ENCODE assay signal across 28 cellular contexts in genomic region chr5:169150108-169150507, GRCh38.
"Had no signal": no experiment of that assay in that cellular context is flagged by ENCODE, and none has a peak within 500 bp of the region (broad histone marks: within the 10 kb centered on the region; RNA-seq: fewer than 3 reads in every experiment).

No MANE protein-coding gene starts in this region.

- H3K9me3 ChIP-seq: esophagus squamous epithelium, gastroesophageal sphincter, heart right ventricle had no signal

- H3K27ac ChIP-seq: brain microvascular endothelial cell, epithelial cell of prostate, esophagus squamous epithelium, gastroesophageal sphincter, heart right ventricle, WERI-Rb-1 had no signal

- H3K4me3 Mint-ChIP-seq: activated B cell treated with CpG ODN at 0.5 μM for 24 hours; activated CD8-positive, alpha-beta T cell treated with anti-CD3 and anti-CD28 coated beads for 36 hours; activated naive CD8-positive, alpha-beta T cell; activated T-cell treated with anti-CD3 and anti-CD28 coated beads, Interleukin-2, amount 50 U/mL, for 4 hours; activated T-helper 17 cell treated with anti-CD3 and anti-CD28 coated beads, Interleukin-2, amount 50 U/mL, for 72 hours; central memory CD8-positive, alpha-beta T cell; T-helper 1 cell treated with Interleukin-12 subunit alpha and Interleukin-12 subunit beta and Interleukin-4 antibody, amounts not matched to agents 30 μg/mL and 1 μg/mL, for 36 hours had no signal

- H3K27me3 ChIP-seq: brain microvascular endothelial cell, esophagus squamous epithelium, gastroesophageal sphincter, heart right ventricle had no signal

- H3K36me3 ChIP-seq: brain microvascular endothelial cell, esophagus squamous epithelium, gastroesophageal sphincter, heart right ventricle, WERI-Rb-1 had no signal

- H3K27ac Mint-ChIP-seq: activated B cell treated with CpG ODN at 0.5 μM for 24 hours; activated CD8-positive, alpha-beta T cell treated with anti-CD3 and anti-CD28 coated beads for 36 hours; activated naive CD8-positive, alpha-beta T cell; activated T-helper 17 cell treated with anti-CD3 and anti-CD28 coated beads, Interleukin-2, amount 50 U/mL, for 72 hours; T-helper 1 cell treated with Interleukin-12 subunit alpha and Interleukin-12 subunit beta and Interleukin-4 antibody, amounts not matched to agents 30 μg/mL and 1 μg/mL, for 36 hours had no signal

- H3K4me3 ChIP-seq: esophagus squamous epithelium, gastroesophageal sphincter, heart right ventricle had no signal

- DNase-seq: activated B cell treated with CpG ODN at 0.5 μM for 24 hours; activated CD4-positive, alpha-beta T cell treated with anti-CD3 and anti-CD28 coated beads for 48 hours; activated CD4-positive, alpha-beta T cell treated with anti-CD3 and anti-CD28 coated beads, Interleukin-2, amount 50 U/mL, for 1 hour; activated CD4-positive, alpha-beta T cell treated with anti-CD3 and anti-CD28 coated beads, Interleukin-2, amount 50 U/mL, for 48 hours; activated CD8-positive, alpha-beta memory T cell treated with anti-CD3 and anti-CD28 coated beads for 24 hours; activated CD8-positive, alpha-beta T cell treated with anti-CD3 and anti-CD28 coated beads for 36 hours; activated effector memory CD4-positive, alpha-beta T cell treated with Interleukin-2 at 50 U/mL for 16 hours; activated gamma-delta T cell treated with Interleukin-2 at 50 U/mL for 16 hours; activated naive CD4-positive, alpha-beta T cell treated with anti-CD3 and anti-CD28 coated beads, Interleukin-2, amount 50 U/mL, for 16 hours; activated naive CD4-positive, alpha-beta T cell treated with Interleukin-2 at 50 U/mL for 16 hours; activated T-cell treated with anti-CD3 and anti-CD28 coated beads, Interleukin-2, amount 50 U/mL, for 4 hours; amniotic stem cell; anterior cingulate cortex; brain microvascular endothelial cell; cortex of kidney; dermis blood vessel endothelial cell; effector CD8-positive, alpha-beta T cell; esophagus squamous epithelium; foreskin melanocyte; heart right ventricle; T-helper 9 cell; WERI-Rb-1 had no signal

- H3K27me3 Mint-ChIP-seq: activated CD8-positive, alpha-beta T cell treated with anti-CD3 and anti-CD28 coated beads for 36 hours; activated T-helper 17 cell treated with anti-CD3 and anti-CD28 coated beads, Interleukin-2, amount 50 U/mL, for 72 hours had no signal

- H3K9me3 Mint-ChIP-seq: activated B cell treated with CpG ODN at 0.5 μM for 24 hours; activated CD8-positive, alpha-beta T cell treated with anti-CD3 and anti-CD28 coated beads for 36 hours; activated T-cell treated with anti-CD3 and anti-CD28 coated beads, Interleukin-2, amount 50 U/mL, for 4 hours; activated T-helper 17 cell treated with anti-CD3 and anti-CD28 coated beads, Interleukin-2, amount 50 U/mL, for 72 hours; central memory CD8-positive, alpha-beta T cell; T-helper 1 cell treated with Interleukin-12 subunit alpha and Interleukin-12 subunit beta and Interleukin-4 antibody, amounts not matched to agents 30 μg/mL and 1 μg/mL, for 36 hours had no signal

- H3K36me3 Mint-ChIP-seq: activated naive CD8-positive, alpha-beta T cell had no signal

- H3K4me1 Mint-ChIP-seq: activated B cell treated with CpG ODN at 0.5 μM for 24 hours; activated T-helper 17 cell treated with anti-CD3 and anti-CD28 coated beads, Interleukin-2, amount 50 U/mL, for 72 hours; central memory CD8-positive, alpha-beta T cell had no signal
